22 cellular contexts compared by ENCODE assay signal in genomic region chr12:24049101-24049500, GRCh38.
"Had no signal": no experiment of that assay in that cellular context is flagged by ENCODE, and none has a peak within 500 bp of the region (broad histone marks: within the 10 kb centered on the region; RNA-seq: fewer than 3 reads in every experiment).

No MANE protein-coding gene starts in this region.

- H3K4me2 ChIP-seq: neural progenitor cell had no signal

- H3K27me3 ChIP-seq: foreskin keratinocyte, neural progenitor cell, ovary, tibial artery, upper lobe of left lung, uterus had no signal

- H3K9me3 ChIP-seq: ovary, tibial artery, upper lobe of left lung, uterus had no signal

- H2AFZ ChIP-seq: neural progenitor cell had no signal

- DNase-seq: effector CD4-positive, alpha-beta T cell; endodermal cell; erythroblast; foreskin keratinocyte; kidney; left cardiac atrium; left ventricle myocardium superior; mesenchymal stem cell; midbrain; nucleus accumbens; ovary; right cardiac atrium; stimulated activated CD4-positive, alpha-beta T cell treated with anti-CD3 and anti-CD28 coated beads, Interleukin-4, amount 100 ng/mL, for 1 hour; stimulated activated CD8-positive, alpha-beta memory T cell treated with anti-CD3 and anti-CD28 coated beads, Interleukin-4, amount 100 ng/mL, for 48 hours; tibial artery; upper lobe of left lung; uterus had no signal

- H3K4me3 ChIP-seq: lung, neural progenitor cell, ovary, tibial artery, upper lobe of left lung, uterus had no signal

- H3K4me1 ChIP-seq: foreskin keratinocyte, uterus had no signal

- H3K9ac ChIP-seq: neural progenitor cell had no signal

- H3K36me3 ChIP-seq: ovary, tibial artery, upper lobe of left lung, uterus had no signal

- FAIRE-seq: endothelial cell of umbilical vein, kidney had no signal

- H3K27ac ChIP-seq: foreskin keratinocyte, neural progenitor cell, ovary, tibial artery, upper lobe of left lung, uterus had no signal

- ATAC-seq: foreskin keratinocyte; left cardiac atrium; left ventricle myocardium superior; natural killer cell treated with Interleukin-12 subunit alpha and Interleukin-12 subunit beta and Interleukin-15 and Interleukin-18, amount 100 ng/mL, for 72 hours; right cardiac atrium; stimulated activated effector memory CD8-positive, alpha-beta T cell treated with anti-CD3 and anti-CD28 coated beads, Interleukin-12 subunit alpha, Interleukin-12 subunit beta, amount 100 ng/mL, for 72 hours had no signal
